27 cellular contexts compared by ENCODE assay signal in the genomic region with DNA sequence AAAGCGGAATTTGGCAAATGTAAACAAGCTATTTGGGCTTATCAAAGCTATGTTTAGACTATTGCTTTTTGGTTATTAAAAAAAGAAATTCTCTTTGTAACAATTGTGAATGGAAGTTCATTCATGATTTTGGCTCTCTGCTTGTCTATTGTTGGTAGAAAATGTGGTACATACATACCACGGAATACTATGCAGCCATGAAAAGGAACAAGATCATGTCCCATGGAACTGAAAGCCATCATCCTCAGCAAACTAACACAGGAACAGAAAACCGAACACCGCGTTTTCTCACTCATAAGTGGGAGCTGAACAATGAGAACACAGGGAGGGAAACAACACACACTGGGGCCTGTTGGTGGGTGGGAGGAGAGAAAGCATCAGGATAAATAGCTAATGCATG.
"Had no signal": no experiment of that assay in that cellular context is flagged by ENCODE, and none has a peak within 500 bp of the region (broad histone marks: within the 10 kb centered on the region; RNA-seq: fewer than 3 reads in every experiment).

No MANE protein-coding gene starts in this region.

- ATAC-seq: effector memory CD8-positive, alpha-beta T cell; esophagus mucosa; gastrocnemius medialis; heart right ventricle; left cardiac atrium; left lung; left ventricle myocardium superior; naive thymus-derived CD4-positive, alpha-beta T cell had no signal

- H3K27ac ChIP-seq: colonic mucosa, epithelial cell of prostate, esophagus squamous epithelium, gastrocnemius medialis, heart right ventricle, left lung had no signal

- H3K9me3 ChIP-seq: colonic mucosa, esophagus squamous epithelium, gastrocnemius medialis, left lung had no signal

- H3K4me1 ChIP-seq: colonic mucosa, gastrocnemius medialis, heart right ventricle, left lung had no signal

- H3K27me3 ChIP-seq: gastrocnemius medialis had no signal

- FAIRE-seq: endometrium, islet of Langerhans, keratinocyte had no signal

- H3K36me3 ChIP-seq: colonic mucosa, esophagus squamous epithelium, gastrocnemius medialis, heart right ventricle, left lung had no signal

- H3K4me3 ChIP-seq: colonic mucosa, esophagus squamous epithelium, gastrocnemius medialis, heart right ventricle, left lung, lung had no signal

- DNase-seq: colonic mucosa; cortex of kidney; effector CD8-positive, alpha-beta T cell; effector memory CD8-positive, alpha-beta T cell; endodermal cell; erythroblast; esophagus squamous epithelium; foreskin fibroblast; foreskin melanocyte; gastrocnemius medialis; glutamatergic neuron; head of caudate nucleus; heart right ventricle; hippocampal formation; left cardiac atrium; left lung; left ventricle myocardium superior; mammary epithelial cell; mesendoderm; midbrain; naive thymus-derived CD4-positive, alpha-beta T cell had no signal
